In the genomic region with DNA sequence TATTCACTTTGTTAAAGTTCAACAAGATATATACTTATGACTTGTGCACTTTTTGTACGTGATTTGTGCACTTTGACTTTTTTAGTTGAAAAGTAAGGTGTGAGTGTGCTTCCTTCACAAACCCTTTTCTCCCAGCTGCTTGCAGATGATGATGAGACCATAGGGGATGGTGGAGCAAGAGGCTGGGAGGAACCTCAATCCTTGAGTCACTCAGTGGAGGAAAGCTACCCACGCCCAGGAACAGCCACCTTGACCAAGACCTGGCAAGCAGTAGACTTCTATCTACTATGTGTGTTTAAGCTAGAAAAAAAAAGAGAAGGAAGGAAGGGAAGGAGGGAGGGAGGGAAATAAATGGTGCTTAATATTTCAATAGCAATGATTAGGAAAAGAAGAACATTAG, we compare ENCODE assay signal across 13 cellular contexts. TPM values are rescaled to one million over a fixed set of nuclear protein-coding genes. Genes with fewer than 3 reads are reported as not detected.
DNase-seq lines count a peak whose midpoint lies in the region; ATAC-seq and TF ChIP-seq lines count a peak whose summit lies in the region.
"Had no signal": no experiment of that assay in that cellular context is flagged by ENCODE, and none has a peak within 500 bp of the region (broad histone marks: within the 10 kb centered on the region; RNA-seq: fewer than 3 reads in every experiment).

No MANE protein-coding gene starts in this region.

- CTCF ChIA-PET in HCT116 (lab: Charles Lee), result no interaction called here

- intact Hi-C loops in HCT116 (cut with micrococcal nuclease), result loop anchor here (10.0 kb wide), 1 partner anchor 617 kb away; no protein-coding TSS in a partner anchor

- H3K27me3 Mint-ChIP-seq in GM23338 (ENCODE audit: insufficient read depth, low read depth, poor library complexity) (peaks cover 12% of the 10 kb centered on the region), glutamatergic neuron (ENCODE audit: unreplicated experiment) (no peaks in the 10 kb centered on the region), endothelial cell (ENCODE audit: unreplicated experiment) (peaks cover 1% of the 10 kb centered on the region)

- POLR2A ChIA-PET in HCT116 (lab: Charles Lee), result no interaction called here

- H3K4me3 ChIP-seq in GM23338, result no peak overlapping the region
- H3K4me3 ChIP-seq in HCT116 (replicated peaks in 1 of 2; ENCODE audit: low read depth in 1 of 2, low read length in 2 of 2), result no peak overlapping the region
- no peak overlapping the region for H3K4me3 ChIP-seq in RWPE2 (ENCODE audit: severe bottlenecking)
- no peak overlapping the region for H3K4me3 ChIP-seq in foreskin fibroblast (ENCODE audit: low read depth in 1 of 2, low read length in 2 of 2)
- H3K4me3 ChIP-seq: GM12878 had no signal

- no peak for TF ChIP-seq RAD21 in HCT116 (IDR thresholded peaks at IDR 0.05; ENCODE audit: low read depth)

- H3K36me3 ChIP-seq in GM23338 (ENCODE audit: insufficient read depth) (no peaks in the 10 kb centered on the region; the same call in 1 of the 2 replicates), HCT116 (ENCODE audit: control insufficient read depth in 1 of 2, insufficient read depth in 2 of 2, low read length in 2 of 2) (no peaks in the 10 kb centered on the region), RWPE2 (ENCODE audit: low read depth) (no peaks in the 10 kb centered on the region)

- H4K20me1 ChIP-seq in GM23338 (replicated peaks; ENCODE audit: insufficient read depth), result no peaks in the 10 kb centered on the region
- H4K20me1 ChIP-seq in HCT116 (ENCODE audit: insufficient read depth), result no peaks in the 10 kb centered on the region

- H3K4me1 ChIP-seq in GM23338 (ENCODE audit: insufficient read depth), result no peaks in the 10 kb centered on the region
- H3K4me1 ChIP-seq in HCT116 (ENCODE audit: control insufficient read depth in 1 of 2, insufficient read depth in 2 of 2, low read length in 2 of 2), result peaks cover 5 to 23% of the 10 kb centered on the region in 2 experiments
- H3K4me1 ChIP-seq in RWPE2 (ENCODE audit: insufficient read depth, poor library complexity, severe bottlenecking), result peaks cover 5% of the 10 kb centered on the region

- RAD21 ChIA-PET in HCT116 (lab: Charles Lee; ENCODE audit: low non-redundant PET in 1 of 2, low total read pairs in 2 of 2, uncharacterized antibody in 2 of 2, unreplicated experiment in 2 of 2), result no interaction called here

- no peaks in the 10 kb centered on the region for H3F3A ChIP-seq in GM23338 (replicated peaks; ENCODE audit: low read depth)

- H3K4me1 Mint-ChIP-seq in GM23338 (peaks cover 6% of the 10 kb centered on the region; the same call in 2 of the 3 replicates), glutamatergic neuron (ENCODE audit: low read depth, unreplicated experiment) (no peaks in the 10 kb centered on the region), endothelial cell (ENCODE audit: unreplicated experiment) (peaks cover 2% of the 10 kb centered on the region)

- no peaks in the 10 kb centered on the region; the same call in 2 of the 3 replicates for H3K36me3 Mint-ChIP-seq in GM23338 (ENCODE audit: low read depth)
- no peaks in the 10 kb centered on the region for H3K36me3 Mint-ChIP-seq in glutamatergic neuron (ENCODE audit: unreplicated experiment)
- H3K36me3 Mint-ChIP-seq in endothelial cell (ENCODE audit: low read depth, unreplicated experiment), result no peaks in the 10 kb centered on the region

- DNase-seq in GM23338 (ENCODE audit: low spot score), result no peak
- DNase-seq in HCT116 (ENCODE audit: low read depth, low spot score), result no peak
- DNase-seq in RWPE2 (ENCODE audit: low spot score), result no peak
- no peak for DNase-seq in glutamatergic neuron
- no peak for DNase-seq in COR-L47 (lab: John Stamatoyannopoulos, UW)
- DNase-seq in endothelial cell (ENCODE audit: low spot score), result no peak
- no peak for DNase-seq in foreskin fibroblast
- DNase-seq: C1 segment of cervical spinal cord; CD4-positive, alpha-beta T cell; DMS79 had no signal

- H2AFZ ChIP-seq in GM23338 (no peak overlapping the region), HCT116 (ENCODE audit: low read depth, low read length, poor library complexity, severe bottlenecking) (peak overlapping the region; percentile 2)

- H3K4me2 ChIP-seq in GM23338 (no peak overlapping the region), HCT116 (ENCODE audit: low read length) (no peak overlapping the region)

- H3K9me3 Mint-ChIP-seq in GM23338, result no peaks in the 10 kb centered on the region
- no peaks in the 10 kb centered on the region for H3K9me3 Mint-ChIP-seq in glutamatergic neuron (ENCODE audit: unreplicated experiment)
- no peaks in the 10 kb centered on the region for H3K9me3 Mint-ChIP-seq in endothelial cell (ENCODE audit: unreplicated experiment)
- H3K9me3 Mint-ChIP-seq: CD4-positive, alpha-beta T cell had no signal

- no TSS peak for BruUV-seq in HCT116 (replicated peaks; lab: Mats Ljungman, UMichigan)

- H3K27ac Mint-ChIP-seq in GM23338, result 0 out of 2 replicates have a peak overlapping the region, but pooled peaks have one; percentile 47
- peak overlapping the region; percentile 22 for H3K27ac Mint-ChIP-seq in glutamatergic neuron (ENCODE audit: unreplicated experiment)
- no peak overlapping the region for H3K27ac Mint-ChIP-seq in endothelial cell (ENCODE audit: unreplicated experiment)
- H3K27ac Mint-ChIP-seq: B cell; CD4-positive, alpha-beta T cell had no signal

- H3K9me3 ChIP-seq in HCT116 (ENCODE audit: control insufficient read depth in 1 of 2, insufficient read depth in 1 of 2, low read depth in 1 of 2, low read length in 2 of 2) (no peaks in the 10 kb centered on the region), RWPE2 (ENCODE audit: severe bottlenecking) (no peaks in the 10 kb centered on the region)

- H3K9ac ChIP-seq in HCT116 (ENCODE audit: low read length), result no peak overlapping the region

- no peak overlapping the region for H3K4me3 Mint-ChIP-seq in GM23338
- no peak overlapping the region for H3K4me3 Mint-ChIP-seq in glutamatergic neuron (ENCODE audit: unreplicated experiment)
- no peak overlapping the region for H3K4me3 Mint-ChIP-seq in endothelial cell (ENCODE audit: unreplicated experiment)
- H3K4me3 Mint-ChIP-seq: B cell; CD4-positive, alpha-beta T cell had no signal

- H3K79me2 ChIP-seq in GM23338 (replicated peaks; ENCODE audit: insufficient read depth) (no peaks in the 10 kb centered on the region), HCT116 (ENCODE audit: insufficient read depth, low read length) (no peaks in the 10 kb centered on the region)

- TF ChIP-seq POLR2A in HCT116 (IDR thresholded peaks at IDR 0.05; ENCODE audit: borderline replicate concordance, extremely low read depth, insufficient read depth, insufficient read length), result no peak

- no peaks in the 10 kb centered on the region for H3K9me2 ChIP-seq in GM23338 (ENCODE audit: insufficient read depth)
- H3K9me2 ChIP-seq in HCT116 (ENCODE audit: insufficient read depth), result no peaks in the 10 kb centered on the region

- H3K27me3 ChIP-seq in GM23338 (ENCODE audit: insufficient read depth), result no peaks in the 10 kb centered on the region
- no peaks in the 10 kb centered on the region for H3K27me3 ChIP-seq in HCT116 (ENCODE audit: insufficient read depth, low read length)
- no peaks in the 10 kb centered on the region for H3K27me3 ChIP-seq in RWPE2 (ENCODE audit: insufficient read depth, poor library complexity, severe bottlenecking)

- ATAC-seq in GM23338 (no peak), HCT116 (no peak), RWPE2 (ENCODE audit: low read depth) (peak; percentile 24; the same call in 1 of the 3 replicates), GM19395 (IDR thresholded peaks at IDR 0.05; ENCODE audit: unreplicated experiment) (no peak)
- ATAC-seq: GM12878 had no signal

- TF ChIP-seq CTCF in GM23338 (conservative IDR thresholded peaks at IDR 0.05; ENCODE audit: low read depth in 2 of 2) (no peak), HCT116 (IDR thresholded peaks at IDR 0.05 in 2 of 3, conservative IDR thresholded peaks at IDR 0.05 in 1 of 3; ENCODE audit: borderline replicate concordance in 1 of 3, insufficient read depth in 1 of 3, low read depth in 2 of 3, low read length in 2 of 3) (no peak), RWPE2 (IDR thresholded peaks at IDR 0.05; ENCODE audit: poor library complexity, severe bottlenecking) (no peak), glutamatergic neuron (IDR thresholded peaks at IDR 0.05; ENCODE audit: partially characterized antibody, unreplicated experiment) (no peak), endothelial cell (IDR thresholded peaks at IDR 0.05; ENCODE audit: unreplicated experiment) (no peak), foreskin fibroblast (IDR thresholded peaks at IDR 0.05; ENCODE audit: low read depth, low read length) (no peak)

- H3K27ac ChIP-seq in GM23338 (ENCODE audit: low read depth) (no peak overlapping the region), HCT116 (ENCODE audit: low read depth, low read length) (no peak overlapping the region), RWPE2 (ENCODE audit: poor library complexity, severe bottlenecking) (no peak overlapping the region)

TF ChIP-seq in GM23338, 12 proteins besides CTCF, POLR2A, EP300 and RAD21 (continues in another document):
- TF ChIP-seq ZNF114 (CRISPR knock-in tag; IDR thresholded peaks at IDR 0.05) (no peak), NANOG (IDR thresholded peaks at IDR 0.05; ENCODE audit: borderline replicate concordance) (no peak), CREB1 (CRISPR knock-in tag; IDR thresholded peaks at IDR 0.05; ENCODE audit: low read depth) (no peak), JUNB (IDR thresholded peaks at IDR 0.05; ENCODE audit: unreplicated experiment) (no peak), EZH2 (IDR thresholded peaks at IDR 0.05; ENCODE audit: low read depth, unreplicated experiment) (no peak)

TF ChIP-seq in HCT116, 20 proteins besides CTCF, POLR2A, EP300 and RAD21 (continues in another document):
- TF ChIP-seq CEBPB (IDR thresholded peaks at IDR 0.05; ENCODE audit: low read depth) (no peak), ZNF274 (IDR thresholded peaks at IDR 0.05; ENCODE audit: low read depth, low read length) (no peak), TCF7L2 (IDR thresholded peaks at IDR 0.05; ENCODE audit: borderline replicate concordance, extremely low read depth, insufficient read depth, insufficient read length) (no peak), CBX3 (IDR thresholded peaks at IDR 0.05; ENCODE audit: low read depth) (no peak), SRF (IDR thresholded peaks at IDR 0.05; ENCODE audit: low read depth) (no peak)

RNA-seq across cellular contexts. Expression of gene TAF1B, which starts 25.2 kb away (rescaled TPM):
- total RNA-seq in GM23338 (2014; rRNA removed; shearing (Covaris generic)), result 17.1 and 28.9 TPM in 2 replicates
- 22.2 and 24.6 TPM in 2 replicates for polyA plus RNA-seq in GM23338 (2016; fragmentation: Nextera tagmentation; extraction: Ambion mirVana)
- total RNA-seq in HCT116 (2021; ENCODE audit: unreplicated experiment), result 27.9 TPM
- polyA plus RNA-seq in HCT116 (2012), result 8.2 and 9.5 TPM in 2 replicates
- 16.7 TPM for total RNA-seq in glutamatergic neuron (ENCODE audit: unreplicated experiment)
- total RNA-seq in endothelial cell (ENCODE audit: unreplicated experiment), result 19.5 TPM
